2 cellular contexts compared by ENCODE assay signal in genomic region chr2:64698668-64699444, GRCh38.
A peak's percentile ranks its signal among the peaks of the same experiment; 100 is the strongest.
TF ChIP-seq lines count a peak whose summit lies in the region.

No MANE protein-coding gene starts in this region.

TF ChIP-seq in A549, 52 proteins besides CTCF, POLR2A, EP300 and RAD21 (continued from another document):
- TF ChIP-seq REST (IDR thresholded peaks at IDR 0.05) = no peak
- TF ChIP-seq POLR2AphosphoS2 (conservative IDR thresholded peaks at IDR 0.05; ENCODE audit: low read length) = no peak

TF ChIP-seq in HepG2, 621 proteins besides CTCF, POLR2A, EP300 and RAD21 (continued from another document and continues in another):
- TF ChIP-seq SKIL (CRISPR knock-in tag; IDR thresholded peaks at IDR 0.05; ENCODE audit: borderline replicate concordance) = no peak
- no peak for TF ChIP-seq SOX6 (IDR thresholded peaks at IDR 0.05)
- TF ChIP-seq SOX6 (CRISPR knock-in tag; IDR thresholded peaks at IDR 0.05) = no peak
- no peak for TF ChIP-seq HOXA9 (CRISPR knock-in tag; IDR thresholded peaks at IDR 0.05; ENCODE audit: borderline replicate concordance)
- no peak for TF ChIP-seq ZNF10 (CRISPR knock-in tag; IDR thresholded peaks at IDR 0.05; ENCODE audit: borderline replicate concordance, low read depth)
- TF ChIP-seq SAP130 (CRISPR knock-in tag; IDR thresholded peaks at IDR 0.05; ENCODE audit: low read depth) = peak; percentile 34; the same call in 1 of the 2 replicates
- no peak for TF ChIP-seq THAP9 (CRISPR knock-in tag; IDR thresholded peaks at IDR 0.05; ENCODE audit: borderline replicate concordance)
- no peak for TF ChIP-seq DDIT3 (CRISPR knock-in tag; IDR thresholded peaks at IDR 0.05)
- TF ChIP-seq HNF1B (CRISPR knock-in tag; IDR thresholded peaks at IDR 0.05) = no peak
- TF ChIP-seq DNMT3B (CRISPR knock-in tag; conservative IDR thresholded peaks at IDR 0.05) = no peak
- TF ChIP-seq HCFC1 (IDR thresholded peaks at IDR 0.05; ENCODE audit: low read depth, low read length) = no peak
- no peak for TF ChIP-seq U2AF2 (IDR thresholded peaks at IDR 0.05; ENCODE audit: low read depth, low read length)
- TF ChIP-seq SIX4 (CRISPR knock-in tag; IDR thresholded peaks at IDR 0.05) = no peak
- TF ChIP-seq LRRFIP1 (CRISPR knock-in tag; conservative IDR thresholded peaks at IDR 0.05) = no peak
- no peak for TF ChIP-seq SMC3 (IDR thresholded peaks at IDR 0.05; ENCODE audit: low read length)
- TF ChIP-seq ZFYVE20 (CRISPR knock-in tag; IDR thresholded peaks at IDR 0.05; ENCODE audit: borderline replicate concordance, low read depth) = no peak
- no peak for TF ChIP-seq RBM22 (optimal IDR thresholded peaks at IDR 0.05; ENCODE audit: low read length)
- no peak for TF ChIP-seq ZNF513 (CRISPR knock-in tag; conservative IDR thresholded peaks at IDR 0.05)
- TF ChIP-seq GPN1 (CRISPR knock-in tag; IDR thresholded peaks at IDR 0.05; ENCODE audit: borderline replicate concordance) = no peak
- 0 out of 2 replicates have a peak, but pooled peaks have one; percentile 4 for TF ChIP-seq PAXIP1 (CRISPR knock-in tag; conservative IDR thresholded peaks at IDR 0.05)
- TF ChIP-seq ZNF280D (CRISPR knock-in tag; IDR thresholded peaks at IDR 0.05) = no peak
- TF ChIP-seq MIXL1 (CRISPR knock-in tag; IDR thresholded peaks at IDR 0.05) = 0 out of 2 replicates have a peak, but pooled peaks have one; percentile 1
- TF ChIP-seq LBX2 (CRISPR knock-in tag; IDR thresholded peaks at IDR 0.05; ENCODE audit: borderline replicate concordance) = no peak
- peak; percentile 74 for TF ChIP-seq MAFF (IDR thresholded peaks at IDR 0.05; ENCODE audit: low read depth, low read length)
- TF ChIP-seq AHR (CRISPR knock-in tag; IDR thresholded peaks at IDR 0.05) = no peak
- peak; percentile 89; the same call in 1 of the 2 replicates for TF ChIP-seq HOMEZ (CRISPR knock-in tag; IDR thresholded peaks at IDR 0.05; ENCODE audit: low read depth)
- TF ChIP-seq NRL (CRISPR knock-in tag; IDR thresholded peaks at IDR 0.05; ENCODE audit: borderline replicate concordance) = no peak
- TF ChIP-seq ZNF691 (CRISPR knock-in tag; IDR thresholded peaks at IDR 0.05; ENCODE audit: borderline replicate concordance, low read depth) = no peak
- TF ChIP-seq SRF (IDR thresholded peaks at IDR 0.05; ENCODE audit: low read depth, low read length) = peak; percentile 84
- no peak for TF ChIP-seq PHF20 (CRISPR knock-in tag; IDR thresholded peaks at IDR 0.05)
- TF ChIP-seq MAFK (conservative IDR thresholded peaks at IDR 0.05 in 1 of 2, IDR thresholded peaks at IDR 0.05 in 1 of 2; ENCODE audit: low read length in 2 of 2) = peak; percentile 75 to 88
- TF ChIP-seq ZNF644 (CRISPR knock-in tag; IDR thresholded peaks at IDR 0.05; ENCODE audit: low read depth) = 0 out of 2 replicates have a peak, but pooled peaks have one; percentile 24
- TF ChIP-seq ZNF44 (CRISPR knock-in tag; IDR thresholded peaks at IDR 0.05) = no peak
- no peak for TF ChIP-seq AGO2 (optimal IDR thresholded peaks at IDR 0.05; ENCODE audit: low read depth, low read length)
